Comparison of ENCODE assay signal across 9 cellular contexts in the genomic region with DNA sequence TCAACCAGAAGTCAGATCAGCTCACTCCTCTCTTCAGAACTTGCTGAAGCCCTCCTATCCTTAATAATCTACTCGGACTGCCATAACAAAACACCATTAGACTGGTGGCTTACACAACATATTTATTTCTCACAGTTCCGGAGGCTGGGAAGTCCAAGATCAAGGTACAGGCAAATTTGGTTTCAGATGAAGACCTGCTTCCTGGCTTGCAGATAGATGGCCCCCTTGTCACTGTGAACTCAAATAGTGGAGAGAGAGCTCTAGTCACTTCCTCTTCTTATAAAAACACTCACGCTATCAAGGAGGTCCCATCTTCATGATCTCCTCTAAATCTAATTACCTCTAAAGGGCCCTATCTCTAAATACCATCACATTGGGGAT.
DNase-seq lines count a peak whose midpoint lies in the region; ATAC-seq and TF ChIP-seq lines count a peak whose summit lies in the region.
"Had no signal": no experiment of that assay in that cellular context is flagged by ENCODE, and none has a peak within 500 bp of the region (broad histone marks: within the 10 kb centered on the region; RNA-seq: fewer than 3 reads in every experiment).

No MANE protein-coding gene starts in this region.

- no peak overlapping the region for H3K4me3 Mint-ChIP-seq in GM23338

- H4K20me1 ChIP-seq in GM23338 (replicated peaks; ENCODE audit: insufficient read depth) = no peaks in the 10 kb centered on the region

- in situ Hi-C loops in GM13976 (cut with MboI; ENCODE audit: low sequenced_read_pairs, unreplicated experiment) = no loop called here
- in situ Hi-C loops in transverse colon (cut with MboI; ENCODE audit: low pct_ligation_motif_present in 1 of 4, low pct_unique_long_range_greater_than_20kb in 1 of 4, low sequenced_read_pairs in 3 of 4) = no loop called here

- H3K36me3 Mint-ChIP-seq in GM23338 (ENCODE audit: low read depth) = no peaks in the 10 kb centered on the region

- no peak overlapping the region for H3K27ac ChIP-seq in GM23338 (ENCODE audit: low read depth)
- peak overlapping the region; percentile 58 for H3K27ac ChIP-seq in right cardiac atrium (ENCODE audit: low read length)
- H3K27ac ChIP-seq in transverse colon = peak overlapping the region in 1 of 4 donors; percentile 56
- H3K27ac ChIP-seq: SJSA1 had no signal

- H3K9me3 ChIP-seq in right cardiac atrium (ENCODE audit: control insufficient read depth, low read length) (no peaks in the 10 kb centered on the region), transverse colon (no peaks in the 10 kb centered on the region)
- H3K9me3 ChIP-seq: SJSA1 had no signal

- no peak for TF ChIP-seq EP300 in transverse colon (IDR thresholded peaks at IDR 0.05; ENCODE audit: low read depth)

- DNase-seq in GM13976 (ENCODE audit: low spot score) = peak; percentile 17
- peak; percentile 21 for DNase-seq in GM23338 (ENCODE audit: low spot score)
- peak; percentile 76 for DNase-seq in NB4 (ENCODE audit: low read depth)
- DNase-seq in right cardiac atrium = no peak
- no peak for DNase-seq in mucosa of gallbladder (ENCODE audit: low spot score)
- DNase-seq in activated effector memory CD4-positive, alpha-beta T cell treated with Interleukin-2 at 50 U/mL for 16 hours = no peak
- no peak for DNase-seq in erythroblast (lab: John Stamatoyannopoulos, UW)
- no peak for DNase-seq in transverse colon

- no peak overlapping the region for H3K27ac Mint-ChIP-seq in GM23338

- intact Hi-C loops in right cardiac atrium (cut with DNase I) (no loop called here), transverse colon (cut with DNase I; ENCODE audit: low total_unique reads) (no loop called here)

- no peak for ATAC-seq in GM23338
- ATAC-seq in right cardiac atrium = no peak

- H3K4me2 ChIP-seq in GM23338 = no peak overlapping the region

- no peaks in the 10 kb centered on the region for H3K79me2 ChIP-seq in GM23338 (replicated peaks; ENCODE audit: insufficient read depth)

- H3K4me1 Mint-ChIP-seq in GM23338 = peaks cover 29% of the 10 kb centered on the region

- TF ChIP-seq POLR2A in NB4 (IDR thresholded peaks at IDR 0.05; ENCODE audit: extremely low read depth, insufficient read length) (no peak), erythroblast (IDR thresholded peaks at IDR 0.05; ENCODE audit: low read length) (no peak), transverse colon (IDR thresholded peaks at IDR 0.05) (no peak)

- no peaks in the 10 kb centered on the region for H3K9me2 ChIP-seq in GM23338 (ENCODE audit: insufficient read depth)

- H3K27me3 Mint-ChIP-seq in GM23338 (ENCODE audit: insufficient read depth, low read depth, poor library complexity) = peaks cover 4% of the 10 kb centered on the region

- H3K36me3 ChIP-seq in GM23338 (ENCODE audit: insufficient read depth) = no peaks in the 10 kb centered on the region
- no peaks in the 10 kb centered on the region for H3K36me3 ChIP-seq in transverse colon
- H3K36me3 ChIP-seq: SJSA1 had no signal

- TF ChIP-seq CTCF in GM13976 (IDR thresholded peaks at IDR 0.05; ENCODE audit: borderline replicate concordance, control extremely low read depth, extremely low read depth, insufficient read depth, missing control alignments) (peak; percentile 40), GM23338 (conservative IDR thresholded peaks at IDR 0.05; ENCODE audit: low read depth in 2 of 2) (peak in 1 of 2 experiments; percentile 54; a peak in 2 of 4 replicates), NB4 (IDR thresholded peaks at IDR 0.05; ENCODE audit: low read depth, low read length) (peak; percentile 41), transverse colon (IDR thresholded peaks at IDR 0.05) (no peak)

- 88% methylated on average over 3 of the region's 3 CpGs for WGBS in right cardiac atrium
- 74% methylated on average over 3 of the region's 3 CpGs; no CpG with 5 or more reads in 1 of the 2 donors for WGBS in transverse colon (ENCODE audit: low coverage in 1 of 2), 2 donors

- H3K4me3 ChIP-seq in GM23338 (no peak overlapping the region), NB4 (ENCODE audit: low read depth, low read length) (no peak overlapping the region), right cardiac atrium (ENCODE audit: low read length) (no peak overlapping the region), transverse colon (no peak overlapping the region)
- H3K4me3 ChIP-seq: SJSA1 had no signal

- peak overlapping the region; percentile 3; the same call in 1 of the 2 replicates for H2AFZ ChIP-seq in GM23338

- H3K27me3 ChIP-seq in GM23338 (ENCODE audit: insufficient read depth) = no peaks in the 10 kb centered on the region
- H3K27me3 ChIP-seq in right cardiac atrium (ENCODE audit: control insufficient read depth, insufficient read depth) = no peaks in the 10 kb centered on the region
- no peaks in the 10 kb centered on the region for H3K27me3 ChIP-seq in transverse colon
- H3K27me3 ChIP-seq: SJSA1 had no signal

- peaks cover 16% of the 10 kb centered on the region; the same call in 1 of the 2 replicates for H3K4me1 ChIP-seq in GM23338 (ENCODE audit: insufficient read depth)
- peaks cover 13% of the 10 kb centered on the region for H3K4me1 ChIP-seq in right cardiac atrium (ENCODE audit: control insufficient read depth, insufficient read depth, low read length)
- peaks cover 32 to 66% (median 41%) of the 10 kb centered on the region in 4 donors for H3K4me1 ChIP-seq in transverse colon

- H3K9me3 Mint-ChIP-seq in GM23338 = 0 out of 3 replicates have a peak, but pooled peaks cover 2% of the 10 kb centered on the region

- no peaks in the 10 kb centered on the region for H3F3A ChIP-seq in GM23338 (replicated peaks; ENCODE audit: low read depth)

TF ChIP-seq in GM23338, 12 proteins besides CTCF, POLR2A, EP300 and RAD21 (continues in another document):
- TF ChIP-seq, protein P1, sequence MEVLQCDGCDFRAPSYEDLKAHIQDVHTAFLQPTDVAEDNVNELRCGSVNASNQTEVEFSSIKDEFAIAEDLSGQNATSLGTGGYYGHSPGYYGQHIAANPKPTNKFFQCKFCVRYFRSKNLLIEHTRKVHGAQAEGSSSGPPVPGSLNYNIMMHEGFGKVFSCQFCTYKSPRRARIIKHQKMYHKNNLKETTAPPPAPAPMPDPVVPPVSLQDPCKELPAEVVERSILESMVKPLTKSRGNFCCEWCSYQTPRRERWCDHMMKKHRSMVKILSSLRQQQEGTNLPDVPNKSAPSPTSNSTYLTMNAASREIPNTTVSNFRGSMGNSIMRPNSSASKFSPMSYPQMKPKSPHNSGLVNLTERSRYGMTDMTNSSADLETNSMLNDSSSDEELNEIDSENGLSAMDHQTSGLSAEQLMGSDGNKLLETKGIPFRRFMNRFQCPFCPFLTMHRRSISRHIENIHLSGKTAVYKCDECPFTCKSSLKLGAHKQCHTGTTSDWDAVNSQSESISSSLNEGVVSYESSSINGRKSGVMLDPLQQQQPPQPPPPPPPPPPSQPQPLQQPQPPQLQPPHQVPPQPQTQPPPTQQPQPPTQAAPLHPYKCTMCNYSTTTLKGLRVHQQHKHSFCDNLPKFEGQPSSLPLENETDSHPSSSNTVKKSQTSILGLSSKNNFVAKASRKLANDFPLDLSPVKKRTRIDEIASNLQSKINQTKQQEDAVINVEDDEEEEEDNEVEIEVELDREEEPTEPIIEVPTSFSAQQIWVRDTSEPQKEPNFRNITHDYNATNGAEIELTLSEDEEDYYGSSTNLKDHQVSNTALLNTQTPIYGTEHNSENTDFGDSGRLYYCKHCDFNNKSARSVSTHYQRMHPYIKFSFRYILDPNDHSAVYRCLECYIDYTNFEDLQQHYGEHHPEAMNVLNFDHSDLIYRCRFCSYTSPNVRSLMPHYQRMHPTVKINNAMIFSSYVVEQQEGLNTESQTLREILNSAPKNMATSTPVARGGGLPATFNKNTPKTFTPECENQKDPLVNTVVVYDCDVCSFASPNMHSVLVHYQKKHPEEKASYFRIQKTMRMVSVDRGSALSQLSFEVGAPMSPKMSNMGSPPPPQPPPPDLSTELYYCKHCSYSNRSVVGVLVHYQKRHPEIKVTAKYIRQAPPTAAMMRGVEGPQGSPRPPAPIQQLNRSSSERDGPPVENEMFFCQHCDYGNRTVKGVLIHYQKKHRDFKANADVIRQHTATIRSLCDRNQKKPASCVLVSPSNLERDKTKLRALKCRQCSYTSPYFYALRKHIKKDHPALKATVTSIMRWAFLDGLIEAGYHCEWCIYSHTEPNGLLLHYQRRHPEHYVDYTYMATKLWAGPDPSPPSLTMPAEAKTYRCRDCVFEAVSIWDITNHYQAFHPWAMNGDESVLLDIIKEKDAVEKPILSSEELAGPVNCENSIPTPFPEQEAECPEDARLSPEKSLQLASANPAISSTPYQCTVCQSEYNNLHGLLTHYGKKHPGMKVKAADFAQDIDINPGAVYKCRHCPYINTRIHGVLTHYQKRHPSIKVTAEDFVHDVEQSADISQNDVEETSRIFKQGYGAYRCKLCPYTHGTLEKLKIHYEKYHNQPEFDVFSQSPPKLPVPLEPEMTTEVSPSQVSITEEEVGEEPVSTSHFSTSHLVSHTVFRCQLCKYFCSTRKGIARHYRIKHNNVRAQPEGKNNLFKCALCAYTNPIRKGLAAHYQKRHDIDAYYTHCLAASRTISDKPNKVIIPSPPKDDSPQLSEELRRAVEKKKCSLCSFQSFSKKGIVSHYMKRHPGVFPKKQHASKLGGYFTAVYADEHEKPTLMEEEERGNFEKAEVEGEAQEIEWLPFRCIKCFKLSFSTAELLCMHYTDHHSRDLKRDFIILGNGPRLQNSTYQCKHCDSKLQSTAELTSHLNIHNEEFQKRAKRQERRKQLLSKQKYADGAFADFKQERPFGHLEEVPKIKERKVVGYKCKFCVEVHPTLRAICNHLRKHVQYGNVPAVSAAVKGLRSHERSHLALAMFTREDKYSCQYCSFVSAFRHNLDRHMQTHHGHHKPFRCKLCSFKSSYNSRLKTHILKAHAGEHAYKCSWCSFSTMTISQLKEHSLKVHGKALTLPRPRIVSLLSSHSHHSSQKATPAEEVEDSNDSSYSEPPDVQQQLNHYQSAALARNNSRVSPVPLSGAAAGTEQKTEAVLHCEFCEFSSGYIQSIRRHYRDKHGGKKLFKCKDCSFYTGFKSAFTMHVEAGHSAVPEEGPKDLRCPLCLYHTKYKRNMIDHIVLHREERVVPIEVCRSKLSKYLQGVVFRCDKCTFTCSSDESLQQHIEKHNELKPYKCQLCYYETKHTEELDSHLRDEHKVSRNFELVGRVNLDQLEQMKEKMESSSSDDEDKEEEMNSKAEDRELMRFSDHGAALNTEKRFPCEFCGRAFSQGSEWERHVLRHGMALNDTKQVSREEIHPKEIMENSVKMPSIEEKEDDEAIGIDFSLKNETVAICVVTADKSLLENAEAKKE (CRISPR knock-in tag; IDR thresholded peaks at IDR 0.05) = no peak
- TF ChIP-seq POLR2AphosphoS5 (IDR thresholded peaks at IDR 0.05; ENCODE audit: low read depth) = no peak
- no peak for TF ChIP-seq ZNF331 (CRISPR knock-in tag; IDR thresholded peaks at IDR 0.05; ENCODE audit: low read depth)
- TF ChIP-seq NANOG (IDR thresholded peaks at IDR 0.05; ENCODE audit: borderline replicate concordance) = no peak
- TF ChIP-seq STAT1 (IDR thresholded peaks at IDR 0.05; ENCODE audit: unreplicated experiment) = no peak

Comparison
In these comparisons a context has a peak if more than half of its experiments do, and no peak if none do; other contexts are left out.
1. DNase-seq: peak in GM13976 (single experiment), GM23338 (single experiment) and NB4 (single experiment); none in right cardiac atrium (0 of 3), mucosa of gallbladder (single experiment), activated effector memory CD4-positive, alpha-beta T cell treated with Interleukin-2 at 50 U/mL for 16 hours (single experiment), erythroblast (0 of 2) and transverse colon (single experiment).
2. CTCF ChIP-seq: peak in GM13976 (single experiment) and NB4 (single experiment); none in transverse colon (0 of 5).